ENCODE assay signal across 21 cellular contexts in genomic region chr22:48452766-48453165, GRCh38.
"Had no signal": no experiment of that assay in that cellular context is flagged by ENCODE, and none has a peak within 500 bp of the region (broad histone marks: within the 10 kb centered on the region; RNA-seq: fewer than 3 reads in every experiment).

No MANE protein-coding gene starts in this region.

- H3K27me3 ChIP-seq: MG63, SJSA1 had no signal

- DNase-seq: KBM-7, MG63, NCI-H1092, NCI-H1105 treated with DMSO at 0.1 percent for 48 hours, NCI-H1417 treated with DMSO at 0.1 percent for 48 hours, NCI-H146, NCI-H1694 treated with DMSO at 0.1 percent for 48 hours, NCI-H1930, NCI-H2081, NCI-H2107, NCI-H226, NCI-H446, NCI-H510A, NCI-H524 treated with DMSO at 0.1 percent for 48 hours, NCI-H69, NCI-H774, Right ventricle myocardium superior, RPMI8226, SIG-M5 had no signal

- H3K4me3 ChIP-seq: MG63, SJSA1, SK-N-MC had no signal

- H3K27ac ChIP-seq: SJSA1, SK-N-MC had no signal

- H3K36me3 ChIP-seq: MG63, SJSA1 had no signal

- H3K9me3 ChIP-seq: MG63, SJSA1 had no signal
